8 cellular contexts compared by ENCODE assay signal in the genomic region with DNA sequence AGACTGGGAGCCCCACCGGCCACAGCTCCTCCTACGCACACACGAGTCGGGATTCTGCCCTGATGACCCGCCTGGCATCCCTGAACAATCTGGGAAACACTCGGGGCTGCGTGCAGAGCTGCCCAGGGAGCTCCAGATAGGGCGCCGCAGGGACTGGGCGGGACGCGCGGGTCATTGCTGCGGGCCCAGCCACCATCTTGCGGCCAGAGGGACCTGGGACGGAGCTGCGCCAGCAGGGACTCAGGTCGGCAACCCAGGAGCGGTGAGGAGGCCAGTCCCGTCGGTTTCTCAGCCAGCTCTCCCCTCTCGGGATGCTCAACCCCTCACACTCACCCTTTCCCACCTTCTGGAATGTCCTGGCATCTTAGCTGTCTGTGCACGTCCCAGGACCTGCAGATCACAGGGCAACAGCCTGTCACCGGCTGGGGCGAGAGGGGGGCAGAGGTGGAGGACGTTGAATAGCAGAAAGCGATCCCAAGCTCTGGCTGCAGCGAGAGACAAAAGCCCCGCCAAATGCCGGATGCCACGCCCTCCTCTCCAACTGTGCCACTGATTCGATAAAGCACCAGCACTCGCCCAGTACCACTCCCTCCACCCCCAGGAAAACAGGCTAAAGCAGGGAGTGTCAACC. TPM values are rescaled to one million over a fixed set of nuclear protein-coding genes. Genes with fewer than 3 reads are reported as not detected.
DNase-seq lines count a peak whose midpoint lies in the region; ATAC-seq and FAIRE-seq lines count a peak whose summit lies in the region.

No MANE protein-coding gene starts in this region.

- no peak for FAIRE-seq in RCC 7860 (lab: Jason Lieb, UNC)

- DNase-seq in Ammon's horn (ENCODE audit: low spot score) (peak; percentile 8), iPS DF 6.9 (ENCODE audit: low read depth, low spot score) (peak; percentile 83), NCI-H226 (no peak), KG1 (lab: John Stamatoyannopoulos, UW) (no peak), RCC 7860 (ENCODE audit: low spot score) (no peak)
- DNase-seq in activated naive CD4-positive, alpha-beta T cell treated with anti-CD3 and anti-CD28 coated beads for 36 hours = peak; percentile 27

- H3K27me3 ChIP-seq in iPS DF 6.9 (ENCODE audit: control insufficient read depth, insufficient read depth, low read length) (no peaks in the 10 kb centered on the region), skeletal muscle tissue (ENCODE audit: control insufficient read depth in 3 of 3, insufficient read depth in 3 of 3, low read length in 3 of 3) (peaks cover 10 to 19% (median 10%) of the 10 kb centered on the region in 3 donors)

- peaks cover 25% of the 10 kb centered on the region for H3K27me3 Mint-ChIP-seq in activated naive CD4-positive, alpha-beta T cell treated with anti-CD3 and anti-CD28 coated beads for 36 hours (ENCODE audit: low read depth)

- peaks cover 10% of the 10 kb centered on the region for H3K4me1 Mint-ChIP-seq in activated naive CD4-positive, alpha-beta T cell treated with anti-CD3 and anti-CD28 coated beads for 36 hours (ENCODE audit: low read depth)

- ATAC-seq in HG02870 (IDR thresholded peaks at IDR 0.05; ENCODE audit: unreplicated experiment) = peak; percentile 44

- H3K36me3 ChIP-seq in iPS DF 6.9 (ENCODE audit: control insufficient read depth, insufficient read depth, low read length) = no peaks in the 10 kb centered on the region
- H3K36me3 ChIP-seq in skeletal muscle tissue (ENCODE audit: control insufficient read depth in 3 of 3, insufficient read depth in 3 of 3, low read length in 3 of 3) = no peaks in the 10 kb centered on the region

- no peak overlapping the region for H3K27ac Mint-ChIP-seq in activated naive CD4-positive, alpha-beta T cell treated with anti-CD3 and anti-CD28 coated beads for 36 hours

- H3K9me3 ChIP-seq in iPS DF 6.9 (ENCODE audit: control insufficient read depth, insufficient read depth, low read length) (no peaks in the 10 kb centered on the region), skeletal muscle tissue (ENCODE audit: control insufficient read depth in 3 of 3, low read length in 3 of 3) (peaks cover 0 to 4% (median 0%) of the 10 kb centered on the region in 3 donors)

- no CpG with 5 or more reads among the region's 33 CpGs for WGBS in iPS DF 6.9 (ENCODE audit: insufficient coverage, insufficient read length)

- no peak overlapping the region for H3K27ac ChIP-seq in iPS DF 6.9 (ENCODE audit: low read length)
- no peak overlapping the region for H3K27ac ChIP-seq in skeletal muscle tissue (ENCODE audit: low read depth, low read length)

- peak overlapping the region; percentile 68 for H3K4me3 Mint-ChIP-seq in activated naive CD4-positive, alpha-beta T cell treated with anti-CD3 and anti-CD28 coated beads for 36 hours

- H3K4me1 ChIP-seq in iPS DF 6.9 (ENCODE audit: control insufficient read depth, insufficient read depth, low read length) (no peaks in the 10 kb centered on the region), skeletal muscle tissue (ENCODE audit: control insufficient read depth in 3 of 3, insufficient read depth in 3 of 3, low read length in 3 of 3) (peaks cover 0 to 8% (median 6%) of the 10 kb centered on the region in 3 donors)

- CTCF ChIA-PET in activated naive CD4-positive, alpha-beta T cell treated with anti-CD3 and anti-CD28 coated beads for 36 hours (lab: Charles Lee) = no interaction called here

- no peak overlapping the region for H3K9ac ChIP-seq in skeletal muscle tissue (ENCODE audit: low read depth in 1 of 3, low read length in 3 of 3)

- H3K9me3 Mint-ChIP-seq in activated naive CD4-positive, alpha-beta T cell treated with anti-CD3 and anti-CD28 coated beads for 36 hours = no peaks in the 10 kb centered on the region

- H3K4me3 ChIP-seq in iPS DF 6.9 (ENCODE audit: low read length) = peak overlapping the region; percentile 67
- H3K4me3 ChIP-seq in skeletal muscle tissue (ENCODE audit: low read length in 3 of 3) = peak overlapping the region; percentile 52 to 63 (median 56)

- intact Hi-C loops in activated naive CD4-positive, alpha-beta T cell treated with anti-CD3 and anti-CD28 coated beads for 36 hours (cut with micrococcal nuclease) = loop anchor here (1.0 kb wide), 1 partner anchor 20 kb away; a partner anchor contains a TSS

- H3K36me3 Mint-ChIP-seq in activated naive CD4-positive, alpha-beta T cell treated with anti-CD3 and anti-CD28 coated beads for 36 hours (ENCODE audit: low read depth) = peaks cover 2% of the 10 kb centered on the region

RNA-seq across cellular contexts. Expression of a gene that starts 20.4 kb away (rescaled TPM):
- 10 to 100 TPM; 33.7 to 36.3 TPM for total RNA-seq in activated naive CD4-positive, alpha-beta T cell treated with anti-CD3 and anti-CD28 coated beads for 36 hours
- total RNA-seq in skeletal muscle tissue = 40.7 TPM

Comparison
In these comparisons a context has a peak if more than half of its experiments do, and no peak if none do; other contexts are left out.
1. DNase-seq: peak in Ammon's horn (single experiment), activated naive CD4-positive, alpha-beta T cell treated with anti-CD3 and anti-CD28 coated beads for 36 hours (single experiment) and iPS DF 6.9 (single experiment); none in NCI-H226 (single experiment), KG1 (single experiment) and RCC 7860 (single experiment).